In the genomic region with DNA sequence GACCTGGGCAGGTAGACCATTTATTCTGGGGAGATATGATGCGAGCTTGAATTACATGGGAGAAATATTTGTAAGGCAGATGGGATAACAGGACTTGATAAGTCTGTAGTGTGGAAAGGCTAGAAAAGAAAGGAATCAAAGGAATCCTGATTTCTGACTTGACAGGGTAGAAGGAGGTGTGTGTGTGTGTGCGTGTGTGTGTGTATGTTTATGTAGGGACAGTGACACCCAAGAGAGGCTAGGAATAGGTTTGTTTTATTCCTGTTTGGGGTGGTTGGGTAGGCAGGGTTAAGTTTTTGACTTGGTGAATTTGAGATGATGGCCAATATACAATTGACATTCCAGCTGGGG, we compare ENCODE assay signal across 9 cellular contexts. TPM values are rescaled to one million over a fixed set of nuclear protein-coding genes. Genes with fewer than 3 reads are reported as not detected.
DNase-seq lines count a peak whose midpoint lies in the region; ATAC-seq and TF ChIP-seq lines count a peak whose summit lies in the region.
"Had no signal": no experiment of that assay in that cellular context is flagged by ENCODE, and none has a peak within 500 bp of the region (broad histone marks: within the 10 kb centered on the region; RNA-seq: fewer than 3 reads in every experiment).

No MANE protein-coding gene starts in this region.

- in situ Hi-C loops in HAP-1 (cut with MboI; ENCODE audit: low sequenced_read_pairs), result loop anchor here (25.0 kb wide), 1 partner anchor 249 kb away; no protein-coding TSS in a partner anchor

- 66 to 95% (median 72%) methylated on average over 2 of the region's 2 CpGs for WGBS in stomach, 5 donors

- H3F3A ChIP-seq in SU-DHL-6 (ENCODE audit: insufficient read depth), result peaks cover 5% of the 10 kb centered on the region

- TF ChIP-seq POLR2A in stomach (IDR thresholded peaks at IDR 0.05), result no peak

- H3K27ac ChIP-seq in SU-DHL-6 (ENCODE audit: low read depth, low read length), result no peak overlapping the region
- peak overlapping the region in 4 of 5 donors; percentile 92 to 97 (median 94) for H3K27ac ChIP-seq in stomach
- H3K27ac ChIP-seq: 22Rv1 had no signal

- peak overlapping the region; percentile 79 for H2AFZ ChIP-seq in SU-DHL-6 (ENCODE audit: low read depth, low read length, severe bottlenecking)

- peak; percentile 58 for DNase-seq in DMS53 (lab: John Stamatoyannopoulos, UW)
- DNase-seq in DMS53 treated with DMSO at 0.1 percent for 48 hours (lab: John Stamatoyannopoulos, UW; ENCODE audit: unreplicated experiment), result no peak
- DNase-seq in glutamatergic neuron, result no peak
- DNase-seq in stomach, result no peak
- DNase-seq in HAP-1 (ENCODE audit: low spot score in 2 of 2), result no peak
- no peak for DNase-seq in NOMO-1 treated with dmso at 0.1 percent for 144 hours (lab: John Stamatoyannopoulos, UW; ENCODE audit: unreplicated experiment)

- H3K27ac Mint-ChIP-seq in glutamatergic neuron (ENCODE audit: unreplicated experiment), result peak overlapping the region; percentile 69

- peak overlapping the region; percentile 72 for H3K9ac ChIP-seq in SU-DHL-6 (ENCODE audit: low read length)

- no peaks in the 10 kb centered on the region for H3K9me3 Mint-ChIP-seq in glutamatergic neuron (ENCODE audit: unreplicated experiment)

- H3K79me2 ChIP-seq in SU-DHL-6 (ENCODE audit: insufficient read depth, low read length), result peaks cover 17% of the 10 kb centered on the region

- H3K9me3 ChIP-seq in SU-DHL-6 (ENCODE audit: insufficient read depth, low read length), result no peaks in the 10 kb centered on the region
- H3K9me3 ChIP-seq in stomach, result no peaks in the 10 kb centered on the region
- H3K9me3 ChIP-seq in HAP-1, result no peaks in the 10 kb centered on the region

- H3K4me3 ChIP-seq in SU-DHL-6 (ENCODE audit: insufficient read depth, low read length, poor library complexity, severe bottlenecking) (peak overlapping the region; percentile 68), stomach (peak overlapping the region; percentile 70 to 89 (median 82)), HAP-1 (no peak overlapping the region)

- peaks cover 8% of the 10 kb centered on the region for H3K4me1 Mint-ChIP-seq in glutamatergic neuron (ENCODE audit: low read depth, unreplicated experiment)

- ATAC-seq in GM21825 (IDR thresholded peaks at IDR 0.05; ENCODE audit: unreplicated experiment), result no peak

- TF ChIP-seq CTCF in SU-DHL-6 (IDR thresholded peaks at IDR 0.05; ENCODE audit: insufficient read depth, low read length, poor library complexity, severe bottlenecking) (no peak), glutamatergic neuron (IDR thresholded peaks at IDR 0.05; ENCODE audit: partially characterized antibody, unreplicated experiment) (no peak), stomach (IDR thresholded peaks at IDR 0.05) (no peak)

- H3K27me3 Mint-ChIP-seq in glutamatergic neuron (ENCODE audit: unreplicated experiment), result peaks cover 6% of the 10 kb centered on the region

- no peaks in the 10 kb centered on the region for H3K9me2 ChIP-seq in SU-DHL-6 (replicated peaks; ENCODE audit: insufficient read depth, low read length)

- no peaks in the 10 kb centered on the region for H4K20me1 ChIP-seq in SU-DHL-6 (ENCODE audit: low read depth, low read length)

- intact Hi-C loops in stomach (cut with DNase I; ENCODE audit: low total_unique reads), result no loop called here

- H3K4me3 Mint-ChIP-seq in glutamatergic neuron (ENCODE audit: unreplicated experiment), result peak overlapping the region; percentile 82

- no peaks in the 10 kb centered on the region for H3K36me3 Mint-ChIP-seq in glutamatergic neuron (ENCODE audit: unreplicated experiment)

- TF ChIP-seq EP300 in stomach (IDR thresholded peaks at IDR 0.05), result no peak

- H3K27me3 ChIP-seq in SU-DHL-6 (ENCODE audit: low read length) (no peaks in the 10 kb centered on the region), stomach (peaks cover 0 to 3% (median 0%) of the 10 kb centered on the region in 3 donors), HAP-1 (ENCODE audit: low read depth) (no peaks in the 10 kb centered on the region)

- H3K4me1 ChIP-seq in stomach, result peaks cover 23 to 45% (median 34%) of the 10 kb centered on the region in 4 donors
- peaks cover 13% of the 10 kb centered on the region for H3K4me1 ChIP-seq in HAP-1

- H3K4me2 ChIP-seq in SU-DHL-6 (ENCODE audit: low read depth, low read length, poor library complexity, severe bottlenecking), result peak overlapping the region; percentile 90

- H3K36me3 ChIP-seq in SU-DHL-6 (ENCODE audit: low read length) (no peaks in the 10 kb centered on the region), stomach (peaks cover 0 to 1% (median under 1%) of the 10 kb centered on the region in 4 donors), HAP-1 (replicated peaks) (no peaks in the 10 kb centered on the region)

RNA-seq across cellular contexts. Expression of a gene that starts 0.4 kb away (rescaled TPM):
- total RNA-seq in glutamatergic neuron (ENCODE audit: unreplicated experiment), result 6.2 TPM
- 10 to 100 TPM; 31.2 to 55.3 (median 46.7) TPM for total RNA-seq in stomach
- 10 to 100 TPM; 37.7 to 86.0 (median 62.7) TPM for polyA plus RNA-seq in stomach

RNA-seq across cellular contexts. Expression of a gene that starts 24.4 kb away (rescaled TPM):
- 11.2 TPM for total RNA-seq in glutamatergic neuron (ENCODE audit: unreplicated experiment)
- total RNA-seq in stomach, result 10 to 100 TPM in 4 of 5 donors, 1 to 10 TPM in 1; 9.0 to 54.5 (median 11.2) TPM
- polyA plus RNA-seq in stomach, result 1 to 10 TPM; 4.7 to 7.8 (median 7.4) TPM
